ENCODE assay signal across 1 cellular context in the genomic region with DNA sequence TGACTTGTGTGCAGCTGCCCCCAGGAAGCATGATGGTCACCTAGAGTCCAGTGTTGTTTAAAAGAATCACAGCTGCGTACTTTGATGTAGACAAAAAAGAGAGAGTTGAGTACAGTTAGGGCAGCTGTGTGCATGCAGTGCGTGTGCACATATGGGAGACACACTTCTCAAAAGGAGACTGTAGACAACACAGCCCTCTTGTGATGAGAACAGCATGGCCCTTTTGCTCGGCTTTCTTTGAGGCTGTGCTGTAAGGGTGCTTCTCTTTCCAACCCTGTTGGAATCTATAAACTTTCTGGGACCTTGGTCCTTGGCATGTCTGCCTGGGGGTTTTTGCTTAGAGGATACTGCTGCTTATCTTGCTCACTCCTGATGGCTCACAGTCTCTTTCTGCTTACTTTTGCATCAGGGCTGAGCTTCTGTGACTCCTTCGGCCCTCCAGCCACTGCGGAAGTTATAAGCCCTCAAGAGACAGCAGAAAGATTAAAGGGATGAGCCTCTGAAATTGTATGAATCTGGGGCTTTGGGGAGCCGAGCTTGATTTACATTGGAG.
TF ChIP-seq lines count a peak whose summit lies in the region.

No MANE protein-coding gene starts in this region.

TF ChIP-seq in GM23338, 12 proteins besides CTCF, POLR2A, EP300 and RAD21 (continued from another document):
- TF ChIP-seq STAT1 (IDR thresholded peaks at IDR 0.05; ENCODE audit: unreplicated experiment) (no peak), EZH2 (IDR thresholded peaks at IDR 0.05; ENCODE audit: low read depth, unreplicated experiment) (no peak), ZNF462 (CRISPR knock-in tag; IDR thresholded peaks at IDR 0.05) (no peak), EZH2phosphoT487 (IDR thresholded peaks at IDR 0.05; ENCODE audit: unreplicated experiment) (no peak), JUNB (IDR thresholded peaks at IDR 0.05; ENCODE audit: unreplicated experiment) (no peak), ZNF331 (CRISPR knock-in tag; IDR thresholded peaks at IDR 0.05; ENCODE audit: low read depth) (no peak)
- TF ChIP-seq, protein P1, sequence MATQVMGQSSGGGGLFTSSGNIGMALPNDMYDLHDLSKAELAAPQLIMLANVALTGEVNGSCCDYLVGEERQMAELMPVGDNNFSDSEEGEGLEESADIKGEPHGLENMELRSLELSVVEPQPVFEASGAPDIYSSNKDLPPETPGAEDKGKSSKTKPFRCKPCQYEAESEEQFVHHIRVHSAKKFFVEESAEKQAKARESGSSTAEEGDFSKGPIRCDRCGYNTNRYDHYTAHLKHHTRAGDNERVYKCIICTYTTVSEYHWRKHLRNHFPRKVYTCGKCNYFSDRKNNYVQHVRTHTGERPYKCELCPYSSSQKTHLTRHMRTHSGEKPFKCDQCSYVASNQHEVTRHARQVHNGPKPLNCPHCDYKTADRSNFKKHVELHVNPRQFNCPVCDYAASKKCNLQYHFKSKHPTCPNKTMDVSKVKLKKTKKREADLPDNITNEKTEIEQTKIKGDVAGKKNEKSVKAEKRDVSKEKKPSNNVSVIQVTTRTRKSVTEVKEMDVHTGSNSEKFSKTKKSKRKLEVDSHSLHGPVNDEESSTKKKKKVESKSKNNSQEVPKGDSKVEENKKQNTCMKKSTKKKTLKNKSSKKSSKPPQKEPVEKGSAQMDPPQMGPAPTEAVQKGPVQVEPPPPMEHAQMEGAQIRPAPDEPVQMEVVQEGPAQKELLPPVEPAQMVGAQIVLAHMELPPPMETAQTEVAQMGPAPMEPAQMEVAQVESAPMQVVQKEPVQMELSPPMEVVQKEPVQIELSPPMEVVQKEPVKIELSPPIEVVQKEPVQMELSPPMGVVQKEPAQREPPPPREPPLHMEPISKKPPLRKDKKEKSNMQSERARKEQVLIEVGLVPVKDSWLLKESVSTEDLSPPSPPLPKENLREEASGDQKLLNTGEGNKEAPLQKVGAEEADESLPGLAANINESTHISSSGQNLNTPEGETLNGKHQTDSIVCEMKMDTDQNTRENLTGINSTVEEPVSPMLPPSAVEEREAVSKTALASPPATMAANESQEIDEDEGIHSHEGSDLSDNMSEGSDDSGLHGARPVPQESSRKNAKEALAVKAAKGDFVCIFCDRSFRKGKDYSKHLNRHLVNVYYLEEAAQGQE (IDR thresholded peaks at IDR 0.05; ENCODE audit: unreplicated experiment): no peak
TF ChIP-seq in GM23338: peak in this region for 0.
